Comparison of ENCODE assay signal across 8 cellular contexts in the genomic region with DNA sequence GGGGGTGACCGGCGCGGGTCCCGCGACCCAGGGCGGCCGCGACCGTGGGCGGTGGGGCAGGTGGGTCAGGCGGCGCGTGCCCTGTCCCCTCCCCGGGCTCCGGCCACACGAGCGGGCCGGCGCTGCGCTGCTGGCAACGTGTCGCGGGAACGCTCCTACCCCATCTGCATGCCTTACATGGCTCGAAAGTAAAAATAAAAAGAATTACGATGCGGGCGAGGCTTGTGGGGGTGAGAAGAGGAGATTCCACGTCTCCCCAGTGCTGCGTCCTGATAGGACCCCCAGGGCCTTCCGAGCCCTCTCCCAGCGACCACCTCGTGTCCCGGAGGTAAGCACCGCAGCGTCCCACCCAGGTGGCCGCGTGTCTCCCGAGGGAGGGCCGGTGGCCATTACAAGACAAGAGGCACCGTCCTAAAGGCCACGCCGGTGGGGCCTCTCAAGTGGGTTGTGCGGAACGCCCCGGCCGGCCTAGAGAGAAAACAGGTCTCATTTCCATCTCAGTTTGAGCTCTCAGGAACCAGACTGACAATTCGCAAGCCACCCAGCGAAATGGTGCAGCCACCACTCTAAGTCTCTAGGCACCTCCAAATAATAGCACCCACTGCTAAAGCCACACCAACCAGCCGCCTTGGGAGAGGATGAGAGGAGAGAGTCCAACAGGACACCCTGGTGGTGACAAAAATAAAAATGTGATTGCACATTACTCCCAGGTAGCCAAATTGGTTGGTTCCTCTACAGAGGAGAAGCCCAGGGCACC. TPM values are rescaled to one million over a fixed set of nuclear protein-coding genes. Genes with fewer than 3 reads are reported as not detected.
A peak's percentile ranks its signal among the peaks of the same experiment; 100 is the strongest.
DNase-seq lines count a peak whose midpoint lies in the region; ATAC-seq, FAIRE-seq and TF ChIP-seq lines count a peak whose summit lies in the region.

No MANE protein-coding gene starts in this region.

- no peaks in the 10 kb centered on the region for H3K27me3 ChIP-seq in ACC112 (ENCODE audit: insufficient read depth, low read length)
- no peaks in the 10 kb centered on the region for H3K27me3 ChIP-seq in HepG2 (ENCODE audit: control insufficient read depth in 1 of 2, insufficient read depth in 2 of 2, low read length in 2 of 2)

- peak; percentile 85 for FAIRE-seq in HepG2 (lab: Jason Lieb, UNC)

- H2AFZ ChIP-seq in ACC112 (ENCODE audit: low read length, unreplicated experiment) (peak overlapping the region; percentile 95), HepG2 (ENCODE audit: low read length) (no peak overlapping the region)

- peaks cover 35% of the 10 kb centered on the region for H3K4me1 Mint-ChIP-seq in chondrocyte (ENCODE audit: low read depth)

- CTCF ChIA-PET in HepG2 (lab: Yijun Ruan, JAX; ENCODE audit: low intra/inter-chr PET ratio, low total read pairs) = interaction anchor here (1.0 to 1.5 kb wide), 2 partner anchors 81 to 377 kb away, joined by 3 read pairs; no protein-coding TSS in a partner anchor

- POLR2A ChIA-PET in HepG2 (lab: Yijun Ruan, JAX) = interaction anchor here (0.6 to 0.7 kb wide), 2 partner anchors 49 to 66 kb away, joined by 3 to 4 read pairs; no protein-coding TSS in a partner anchor

- H3K27ac Mint-ChIP-seq in chondrocyte (ENCODE audit: unreplicated experiment) = peak overlapping the region; percentile 80

- WGBS in HepG2 (ENCODE audit: low lambda C conversion rate) = 2% methylated on average over 20 of the region's 50 CpGs

- intact Hi-C loops in HepG2 (cut with micrococcal nuclease; ENCODE audit: unreplicated experiment) = loop anchor here (1.0 to 10.0 kb wide), 10 partner anchors 50 to 495 kb away; no protein-coding TSS in a partner anchor

- no peak for TF ChIP-seq EP300 in HepG2 (IDR thresholded peaks at IDR 0.05; ENCODE audit: low read depth in 2 of 2, low read length in 2 of 2)
- no peak for TF ChIP-seq EP300 in HepG2 (CRISPR knock-in tag; IDR thresholded peaks at IDR 0.05; ENCODE audit: borderline replicate concordance)

- peak overlapping the region; percentile 69 for H3K4me3 Mint-ChIP-seq in chondrocyte (ENCODE audit: unreplicated experiment)

- peaks cover 15% of the 10 kb centered on the region for H3K4me1 ChIP-seq in ACC112 (ENCODE audit: control insufficient read depth, insufficient read depth, low read length, unreplicated experiment)
- H3K4me1 ChIP-seq in HepG2 (ENCODE audit: insufficient read depth, low read length) = peaks cover 68% of the 10 kb centered on the region

- BruUV-seq in HepG2 (replicated peaks; lab: Mats Ljungman, UMichigan) = TSS peak; percentile 73

- H3K4me3 ChIP-seq in ACC112 (ENCODE audit: low read depth, low read length) (peak overlapping the region; percentile 91), HepG2 (replicated peaks in 1 of 3; ENCODE audit: insufficient read depth in 1 of 3, low read depth in 2 of 3, low read length in 3 of 3) (peak overlapping the region; percentile 71 to 85 (median 81))

- H3K36me3 ChIP-seq in ACC112 (ENCODE audit: insufficient read depth, low read length) (no peaks in the 10 kb centered on the region), HepG2 (replicated peaks in 1 of 2; ENCODE audit: control insufficient read depth in 1 of 2, insufficient read depth in 2 of 2, low read length in 2 of 2) (peaks cover 4% of the 10 kb centered on the region in 2 experiments; a peak in 2 of 5 replicates)

- 0 out of 2 replicates have a peak, but pooled peaks cover 3% of the 10 kb centered on the region for H4K20me1 ChIP-seq in HepG2 (ENCODE audit: insufficient read depth, low read length)

- ATAC-seq in GM18511 (IDR thresholded peaks at IDR 0.05; ENCODE audit: unreplicated experiment) (peak; percentile 63), HG02981 (IDR thresholded peaks at IDR 0.05; ENCODE audit: unreplicated experiment) (peak; percentile 54), HepG2 (peak; percentile 64)

- H3K36me3 Mint-ChIP-seq in chondrocyte (ENCODE audit: low read depth) = peaks cover 1% of the 10 kb centered on the region

- no peaks in the 10 kb centered on the region for H3K27me3 Mint-ChIP-seq in chondrocyte (ENCODE audit: low read depth)

- TF ChIP-seq POLR2A in HepG2 (IDR thresholded peaks at IDR 0.05; ENCODE audit: insufficient read depth in 1 of 2, low read depth in 2 of 2, low read length in 2 of 2) = peak; percentile 38 to 40; a peak in 2 of 4 replicates

- peak overlapping the region; percentile 98 for H3K4me2 ChIP-seq in HepG2 (ENCODE audit: low read depth, low read length)

- peak; percentile 44 for TF ChIP-seq RAD21 in HepG2 (CRISPR knock-in tag; IDR thresholded peaks at IDR 0.05)

- no peaks in the 10 kb centered on the region for H3K9me3 ChIP-seq in HepG2 (ENCODE audit: low read length)

- peak; percentile 77 for TF ChIP-seq CTCF in chondrocyte (IDR thresholded peaks at IDR 0.05)
- peak; percentile 60 for TF ChIP-seq CTCF in HepG2 (CRISPR knock-in tag; IDR thresholded peaks at IDR 0.05)

- H3K9ac ChIP-seq in HepG2 (ENCODE audit: insufficient read depth, low read depth, low read length) = peak overlapping the region; percentile 88

- H3K27ac ChIP-seq in ACC112 (ENCODE audit: low read depth, low read length) = peak overlapping the region; percentile 49
- H3K27ac ChIP-seq in HepG2 (ENCODE audit: extremely low read length, insufficient read depth, low read length) = peak overlapping the region; percentile 91

- peaks cover 17% of the 10 kb centered on the region for H3K79me2 ChIP-seq in ACC112 (ENCODE audit: control insufficient read depth, insufficient read depth, low read length, unreplicated experiment)
- peaks cover 39% of the 10 kb centered on the region for H3K79me2 ChIP-seq in HepG2 (ENCODE audit: insufficient read depth, low read length)

- H3K9me3 Mint-ChIP-seq in chondrocyte (ENCODE audit: low read depth) = no peaks in the 10 kb centered on the region

- DNase-seq in NCI-H2171 (lab: John Stamatoyannopoulos, UW) (peak; percentile 67), chondrocyte (ENCODE audit: low spot score) (no peak), HepG2 (ENCODE audit: low spot score) (peak; percentile 74)
- peak; percentile 35 for DNase-seq in activated CD4-positive, CD25-positive, alpha-beta regulatory T cell treated with anti-CD3 and anti-CD28 coated beads, Interleukin-2, amount 50 U/mL, for 16 hours (ENCODE audit: low read depth, low spot score)
- DNase-seq in stimulated activated CD4-positive, alpha-beta T cell treated with anti-CD3 and anti-CD28 coated beads, Interleukin-4, amount 100 ng/mL, for 24 hours = peak; percentile 65

- in situ Hi-C loops in HepG2 (cut with HindIII; ENCODE audit: extremely low pct_ligation_motif_present, low pct_unique_long_range_greater_than_20kb) = loop anchor here (5.0 to 25.0 kb wide), 2 partner anchors 375 to 495 kb away; no protein-coding TSS in a partner anchor

TF ChIP-seq in HepG2, 621 proteins besides CTCF, POLR2A, EP300 and RAD21 (continues in another document):
- no peak for TF ChIP-seq TGIF2 (CRISPR knock-in tag; IDR thresholded peaks at IDR 0.05)
- TF ChIP-seq FOXP1 (IDR thresholded peaks at IDR 0.05) = no peak
- TF ChIP-seq FOXP1 (CRISPR knock-in tag; IDR thresholded peaks at IDR 0.05) = no peak
- TF ChIP-seq MAFG (CRISPR knock-in tag; IDR thresholded peaks at IDR 0.05) = no peak
- no peak for TF ChIP-seq ZNF556 (CRISPR knock-in tag; IDR thresholded peaks at IDR 0.05; ENCODE audit: borderline replicate concordance)
- TF ChIP-seq CEBPB (IDR thresholded peaks at IDR 0.05; ENCODE audit: borderline replicate concordance, low read depth, low read length) = no peak
- TF ChIP-seq HOXA3 (CRISPR knock-in tag; IDR thresholded peaks at IDR 0.05) = peak; percentile 11
- TF ChIP-seq ZSCAN12 (CRISPR knock-in tag; IDR thresholded peaks at IDR 0.05) = no peak
- TF ChIP-seq ASH2L (IDR thresholded peaks at IDR 0.05; ENCODE audit: insufficient read length, low read depth, low read length) = peak; percentile 33
- TF ChIP-seq ZNF503 (CRISPR knock-in tag; IDR thresholded peaks at IDR 0.05) = no peak
- no peak for TF ChIP-seq ZNF619 (CRISPR knock-in tag; IDR thresholded peaks at IDR 0.05)

RNA-seq across cellular contexts. Expression of gene FOXN3, which starts 0.6 kb away (rescaled TPM):
- 129 to 161 TPM (median 155 TPM) in 3 replicates for total RNA-seq in chondrocyte
- 32.4 and 42.4 TPM in 2 replicates for total RNA-seq in HepG2 (2016; rRNA removed; fragmentation: Illumina TruSeq; extraction: Trizol)
- 21.8 and 24.1 TPM in 2 replicates for total RNA-seq in HepG2 (2016; cell fraction: cytosol; rRNA removed; fragmentation: Illumina TruSeq; extraction: Trizol; ENCODE audit: low read depth)
- 31.8 and 34.4 TPM in 2 replicates for total RNA-seq in HepG2 (2016; cell fraction: insoluble cytoplasmic fraction; rRNA removed; fragmentation: Illumina TruSeq; extraction: Trizol)
- 34.0 and 40.7 TPM in 2 replicates for total RNA-seq in HepG2 (2016; cell fraction: membrane; rRNA removed; fragmentation: Illumina TruSeq; extraction: Trizol)
- total RNA-seq in HepG2 (2016; cell fraction: nucleus; rRNA removed; fragmentation: Illumina TruSeq; extraction: Trizol) = 56.5 and 60.0 TPM in 2 replicates
- 64.7 and 70.2 TPM in 2 replicates for polyA plus RNA-seq in HepG2 (2011; rRNA removed)
- polyA plus RNA-seq in HepG2 (2011; cell fraction: cytosol; rRNA removed) = 47.5 and 57.5 TPM in 2 replicates
- polyA plus RNA-seq in HepG2 (2011; cell fraction: nucleus; rRNA removed) = 59.1 and 68.8 TPM in 2 replicates
- polyA plus RNA-seq in HepG2 (2012) = 75.4 and 83.5 TPM in 2 replicates
- 12.3 and 14.4 TPM in 2 replicates for polyA plus RNA-seq in HepG2 (2016; cell fraction: cytosol; fragmentation: Illumina TruSeq; extraction: Trizol; ENCODE audit: low read depth)
- polyA plus RNA-seq in HepG2 (2016; cell fraction: insoluble cytoplasmic fraction; fragmentation: Illumina TruSeq; extraction: Trizol; ENCODE audit: low read depth) = 34.1 and 37.2 TPM in 2 replicates
- polyA plus RNA-seq in HepG2 (2016; cell fraction: membrane; fragmentation: Illumina TruSeq; extraction: Trizol; ENCODE audit: low read depth) = 22.0 and 25.1 TPM in 2 replicates
- 26.9 and 29.4 TPM in 2 replicates for polyA plus RNA-seq in HepG2 (2016; cell fraction: nucleus; fragmentation: Illumina TruSeq; extraction: Trizol; ENCODE audit: insufficient read depth, low read depth)
- polyA minus RNA-seq in HepG2 (2011; rRNA and poly(A)+ RNA removed; ENCODE audit: low replicate concordance) = 33.5 and 214 TPM in 2 replicates
- polyA minus RNA-seq in HepG2 (2011; cell fraction: cytosol; rRNA and poly(A)+ RNA removed) = 84.8 and 100 TPM in 2 replicates
- 187 and 226 TPM in 2 replicates for polyA minus RNA-seq in HepG2 (2011; cell fraction: nucleus; rRNA and poly(A)+ RNA removed)
